ENCODE assay signal across 8 cellular contexts in the genomic region with DNA sequence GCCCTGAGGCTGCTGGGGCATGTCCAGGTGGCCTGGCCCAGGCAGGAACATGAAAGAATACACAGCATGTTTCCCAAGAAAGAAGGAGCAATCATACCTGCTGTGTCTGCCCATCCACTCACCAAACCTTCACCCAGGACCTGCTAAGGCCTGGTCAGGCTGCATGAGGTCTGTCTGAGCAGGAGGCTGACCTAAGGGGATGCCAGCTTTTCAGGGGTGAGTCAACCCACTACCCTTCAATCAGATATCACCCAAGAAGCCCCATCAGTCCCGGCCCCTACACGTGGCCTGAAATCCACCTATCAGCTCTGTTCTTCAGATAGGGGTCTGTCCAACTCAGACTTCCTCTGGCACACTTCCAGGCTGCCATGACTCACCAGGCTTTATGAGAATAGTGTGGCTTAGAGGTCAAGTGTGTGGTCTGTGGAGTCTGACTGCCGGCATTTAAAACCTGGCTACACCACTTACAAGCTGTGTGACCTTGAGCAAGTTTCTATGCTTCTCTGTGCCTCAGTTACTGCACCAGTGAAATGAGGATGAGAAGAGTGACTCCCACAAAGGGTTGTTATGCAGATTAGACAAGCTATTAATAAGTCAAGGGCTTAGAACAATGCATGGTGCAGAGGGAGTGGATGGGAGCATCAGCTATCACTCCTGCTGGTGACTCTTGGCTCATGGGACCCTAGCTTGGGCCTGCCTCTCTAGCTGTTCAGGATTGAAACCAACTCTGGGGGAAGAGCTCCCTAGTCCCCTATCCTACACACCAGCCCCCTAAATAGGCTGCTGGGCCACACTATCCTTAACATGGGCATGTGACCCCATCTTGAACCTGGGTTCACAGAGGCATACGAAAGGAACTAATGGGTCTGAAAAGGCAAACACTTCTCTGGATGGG.
A peak's percentile ranks its signal among the peaks of the same experiment; 100 is the strongest.
DNase-seq lines count a peak whose midpoint lies in the region; ATAC-seq, FAIRE-seq and TF ChIP-seq lines count a peak whose summit lies in the region.

No MANE protein-coding gene starts in this region.

- no peaks in the 10 kb centered on the region for H3K4me1 ChIP-seq in HepG2 (ENCODE audit: insufficient read depth, low read length)

- H3K27ac ChIP-seq in HepG2 (ENCODE audit: extremely low read length, insufficient read depth, low read length), result no peak overlapping the region

- H3K9me3 ChIP-seq in HepG2 (ENCODE audit: low read length), result no peaks in the 10 kb centered on the region

- no peaks in the 10 kb centered on the region for H3K36me3 ChIP-seq in HepG2 (replicated peaks in 1 of 2; ENCODE audit: control insufficient read depth in 1 of 2, insufficient read depth in 2 of 2, low read length in 2 of 2)

- peak; percentile 70 for ATAC-seq in GM18868 (IDR thresholded peaks at IDR 0.05; ENCODE audit: unreplicated experiment)
- ATAC-seq in HG02981 (IDR thresholded peaks at IDR 0.05; ENCODE audit: unreplicated experiment), result peak; percentile 67
- no peak for ATAC-seq in HepG2

- no peak for TF ChIP-seq CTCF in HepG2 (CRISPR knock-in tag; IDR thresholded peaks at IDR 0.05)

- TF ChIP-seq EP300 in HepG2 (IDR thresholded peaks at IDR 0.05; ENCODE audit: low read depth in 2 of 2, low read length in 2 of 2) (no peak), HepG2 (CRISPR knock-in tag; IDR thresholded peaks at IDR 0.05; ENCODE audit: borderline replicate concordance) (no peak)

- no peak overlapping the region for H3K9ac ChIP-seq in HepG2 (ENCODE audit: insufficient read depth, low read depth, low read length)

- no peak for TF ChIP-seq POLR2A in HepG2 (IDR thresholded peaks at IDR 0.05; ENCODE audit: insufficient read depth in 1 of 2, low read depth in 2 of 2, low read length in 2 of 2)

- CTCF ChIA-PET in HepG2 (lab: Yijun Ruan, JAX; ENCODE audit: low intra/inter-chr PET ratio, low total read pairs), result no interaction called here

- BruUV-seq in HepG2 (replicated peaks; lab: Mats Ljungman, UMichigan), result no TSS peak

- H3K27me3 ChIP-seq in HepG2 (ENCODE audit: control insufficient read depth in 1 of 2, insufficient read depth in 2 of 2, low read length in 2 of 2), result peaks cover 4 to 5% of the 10 kb centered on the region in 2 experiments; a peak in 2 of 5 replicates

- no peaks in the 10 kb centered on the region for H3K79me2 ChIP-seq in HepG2 (ENCODE audit: insufficient read depth, low read length)

- no peak overlapping the region for H3K4me2 ChIP-seq in HepG2 (ENCODE audit: low read depth, low read length)

- WGBS in HepG2 (ENCODE audit: low lambda C conversion rate), result 18% methylated on average over 3 of the region's 4 CpGs

- no peak overlapping the region for H2AFZ ChIP-seq in HepG2 (ENCODE audit: low read length)

- intact Hi-C loops in HepG2 (cut with micrococcal nuclease; ENCODE audit: unreplicated experiment), result no loop called here

- no peaks in the 10 kb centered on the region for H4K20me1 ChIP-seq in HepG2 (ENCODE audit: insufficient read depth, low read length)

- POLR2A ChIA-PET in HepG2 (lab: Yijun Ruan, JAX), result no interaction called here

- no peak overlapping the region for H3K4me3 ChIP-seq in HepG2 (replicated peaks in 1 of 3; ENCODE audit: insufficient read depth in 1 of 3, low read depth in 2 of 3, low read length in 3 of 3)

- peak; percentile 30 for DNase-seq in UCSD-AML1 (lab: John Stamatoyannopoulos, UW; ENCODE audit: unreplicated experiment)
- DNase-seq in HepG2 (ENCODE audit: low spot score), result peak; percentile 12
- DNase-seq in HuH-7.5 (ENCODE audit: low spot score), result no peak
- DNase-seq in cortex of kidney (lab: John Stamatoyannopoulos, UW), result no peak
- no peak for DNase-seq in globus pallidus (ENCODE audit: low spot score)
- no peak for DNase-seq in NCI-H2227 (lab: John Stamatoyannopoulos, UW; ENCODE audit: unreplicated experiment)

- FAIRE-seq in HepG2 (lab: Jason Lieb, UNC), result no peak

- TF ChIP-seq RAD21 in HepG2 (CRISPR knock-in tag; IDR thresholded peaks at IDR 0.05), result no peak

- in situ Hi-C loops in HepG2 (cut with HindIII; ENCODE audit: extremely low pct_ligation_motif_present, low pct_unique_long_range_greater_than_20kb), result no loop called here

TF ChIP-seq in HepG2, 621 proteins besides CTCF, POLR2A, EP300 and RAD21:
- TF ChIP-seq, protein P1, sequence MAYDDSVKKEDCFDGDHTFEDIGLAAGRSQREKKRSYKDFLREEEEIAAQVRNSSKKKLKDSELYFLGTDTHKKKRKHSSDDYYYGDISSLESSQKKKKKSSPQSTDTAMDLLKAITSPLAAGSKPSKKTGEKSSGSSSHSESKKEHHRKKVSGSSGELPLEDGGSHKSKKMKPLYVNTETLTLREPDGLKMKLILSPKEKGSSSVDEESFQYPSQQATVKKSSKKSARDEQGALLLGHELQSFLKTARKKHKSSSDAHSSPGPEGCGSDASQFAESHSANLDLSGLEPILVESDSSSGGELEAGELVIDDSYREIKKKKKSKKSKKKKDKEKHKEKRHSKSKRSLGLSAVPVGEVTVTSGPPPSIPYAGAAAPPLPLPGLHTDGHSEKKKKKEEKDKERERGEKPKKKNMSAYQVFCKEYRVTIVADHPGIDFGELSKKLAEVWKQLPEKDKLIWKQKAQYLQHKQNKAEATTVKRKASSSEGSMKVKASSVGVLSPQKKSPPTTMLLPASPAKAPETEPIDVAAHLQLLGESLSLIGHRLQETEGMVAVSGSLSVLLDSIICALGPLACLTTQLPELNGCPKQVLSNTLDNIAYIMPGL (CRISPR knock-in tag; IDR thresholded peaks at IDR 0.05; ENCODE audit: borderline replicate concordance in 1 of 2, low read depth in 1 of 2), result no peak
- peak; percentile 36; the same call in 1 of the 2 replicates for TF ChIP-seq FOSL2 (CRISPR knock-in tag; IDR thresholded peaks at IDR 0.05)
- TF ChIP-seq ZNF768 (CRISPR knock-in tag; IDR thresholded peaks at IDR 0.05), result peak; percentile 51; the same call in 1 of the 2 replicates

Comparison
In these comparisons a context has a peak if more than half of its experiments do, and no peak if none do; other contexts are left out.
1. DNase-seq: peak in UCSD-AML1 (single experiment) and HepG2 (single experiment); none in HuH-7.5 (single experiment), cortex of kidney (single experiment), globus pallidus (single experiment) and NCI-H2227 (single experiment).